In the genomic region with DNA sequence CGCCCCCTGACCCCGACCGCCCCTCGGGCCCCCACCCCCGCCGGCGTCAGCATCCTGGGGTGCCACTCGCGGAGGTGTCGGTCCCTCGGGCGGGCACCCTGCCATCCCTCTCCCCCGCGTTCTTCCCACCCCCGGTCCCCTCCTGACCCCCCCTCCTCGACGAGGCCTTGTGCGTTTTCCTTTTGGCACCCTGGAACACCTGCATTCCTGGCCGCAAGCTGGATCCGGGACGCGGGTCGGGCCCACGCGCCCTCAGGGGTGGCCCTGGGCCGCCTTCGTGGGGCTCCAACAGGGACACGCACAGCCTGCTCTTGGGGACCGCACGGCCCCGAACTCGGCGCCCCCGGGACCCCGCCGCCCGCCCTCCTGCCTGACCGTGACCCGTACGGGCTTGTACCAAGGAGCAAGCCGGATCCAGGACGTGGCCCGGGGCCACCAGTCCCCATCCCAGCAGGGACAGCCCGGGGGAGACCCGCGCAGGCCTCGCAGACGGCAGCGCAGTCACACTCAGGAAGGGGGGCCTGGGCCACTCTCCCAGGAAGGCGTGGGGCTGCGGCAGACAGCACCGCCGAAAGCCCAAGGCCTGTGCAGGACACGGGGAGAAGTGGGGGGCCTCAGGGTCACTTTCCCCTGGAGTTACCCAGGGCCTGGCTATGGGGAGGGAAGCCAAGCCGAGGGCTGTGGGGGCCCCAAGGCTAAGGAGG, we compare ENCODE assay signal across 8 cellular contexts. TPM values are rescaled to one million over a fixed set of nuclear protein-coding genes. Genes with fewer than 3 reads are reported as not detected.
A peak's percentile ranks its signal among the peaks of the same experiment; 100 is the strongest.
DNase-seq lines count a peak whose midpoint lies in the region; ATAC-seq and TF ChIP-seq lines count a peak whose summit lies in the region.

No MANE protein-coding gene starts in this region.

- intact Hi-C loops in heart right ventricle (cut with DNase I): loop anchor here in 1 of 10 donors (1.0 kb wide), 1 partner anchor 63 kb away; no protein-coding TSS in a partner anchor

- H3K4me2 ChIP-seq in H9 (ENCODE audit: insufficient read depth, insufficient read length, low read length): no peak overlapping the region

- H3K9ac ChIP-seq in H9 (ENCODE audit: extremely low read depth, insufficient read length, low read length) (no peak overlapping the region), skeletal muscle tissue (ENCODE audit: low read depth in 1 of 3, low read length in 3 of 3) (no peak overlapping the region)

- no peak overlapping the region for H2BK20ac ChIP-seq in H9 (ENCODE audit: low read depth, low read length, poor library complexity, severe bottlenecking)

- H2BK12ac ChIP-seq in H9 (ENCODE audit: insufficient read length, low read depth, low read length): no peak overlapping the region

- H4K5ac ChIP-seq in H9 (ENCODE audit: insufficient read length, low read depth, low read length): no peak overlapping the region

- H2BK15ac ChIP-seq in H9 (ENCODE audit: low read depth, low read length): no peak overlapping the region

- no peak overlapping the region for H2AK5ac ChIP-seq in H9 (ENCODE audit: insufficient read length, low read length)

- CTCF ChIA-PET in activated CD8-positive, alpha-beta T cell treated with anti-CD3 and anti-CD28 coated beads, Interleukin-2, amount 10 ng/mL, durations not matched to agents 7 days and 5 days (lab: Charles Lee): no interaction called here

- POLR2A ChIA-PET in activated CD8-positive, alpha-beta T cell treated with anti-CD3 and anti-CD28 coated beads, Interleukin-2, amount 10 ng/mL, durations not matched to agents 7 days and 5 days (lab: Charles Lee): no interaction called here

- H3K9me3 ChIP-seq in H9 (ENCODE audit: control insufficient read depth, low read depth, low read length): no peaks in the 10 kb centered on the region
- no peaks in the 10 kb centered on the region for H3K9me3 ChIP-seq in heart right ventricle
- no peaks in the 10 kb centered on the region for H3K9me3 ChIP-seq in skeletal muscle tissue (ENCODE audit: control insufficient read depth in 3 of 3, low read length in 3 of 3)

- H3K27ac ChIP-seq in H9 (ENCODE audit: insufficient read length, low read depth, low read length) (no peak overlapping the region), heart right ventricle (peak overlapping the region in 8 of 10 donors; percentile 2 to 82 (median 39)), skeletal muscle tissue (ENCODE audit: low read depth, low read length) (no peak overlapping the region)

- no peak overlapping the region for H3K56ac ChIP-seq in H9 (ENCODE audit: insufficient read length, low read depth, low read length)

- H3K14ac ChIP-seq in H9 (ENCODE audit: insufficient read depth, low read length): no peak overlapping the region; the same call in 1 of the 2 replicates

- no peak overlapping the region for H4K8ac ChIP-seq in H9 (replicated peaks; ENCODE audit: insufficient read length, low read depth, low read length)

- no CpG with 5 or more reads among the region's 55 CpGs for WGBS in H9 (ENCODE audit: extremely low coverage, insufficient read length, low lambda C conversion rate)
- WGBS in heart right ventricle, 2 donors: 26% methylated on average over 34 to 55 of the region's 55 CpGs

- no peak overlapping the region for H2BK120ac ChIP-seq in H9 (ENCODE audit: low read depth, low read length, poor library complexity, severe bottlenecking)

- peaks cover 10% of the 10 kb centered on the region for H3K27me3 Mint-ChIP-seq in H9 (ENCODE audit: low read depth)
- no peaks in the 10 kb centered on the region for H3K27me3 Mint-ChIP-seq in activated CD8-positive, alpha-beta T cell treated with anti-CD3 and anti-CD28 coated beads, Interleukin-2, amount 10 ng/mL, durations not matched to agents 7 days and 5 days (ENCODE audit: low read depth)
- H3K27me3 Mint-ChIP-seq in HFFc6 (ENCODE audit: insufficient read depth): peaks cover 3% of the 10 kb centered on the region

- no peak overlapping the region for H3K18ac ChIP-seq in H9 (ENCODE audit: insufficient read length, low read depth, low read length)

- peaks cover 5% of the 10 kb centered on the region for H3K23me2 ChIP-seq in H9 (ENCODE audit: insufficient read length, low read depth, low read length, poor library complexity, severe bottlenecking)

- no peak overlapping the region for H4K91ac ChIP-seq in H9 (ENCODE audit: insufficient read length, low read depth, low read length)

- H3K23ac ChIP-seq in H9 (ENCODE audit: insufficient read length, low read depth, low read length): no peak overlapping the region

- peaks cover 8 to 13% of the 10 kb centered on the region in 2 experiments for H3K4me1 Mint-ChIP-seq in H9
- H3K4me1 Mint-ChIP-seq in activated CD8-positive, alpha-beta T cell treated with anti-CD3 and anti-CD28 coated beads, Interleukin-2, amount 10 ng/mL, durations not matched to agents 7 days and 5 days (ENCODE audit: low read depth): peaks cover 16% of the 10 kb centered on the region
- H3K4me1 Mint-ChIP-seq in HFFc6 (ENCODE audit: low read depth): no peaks in the 10 kb centered on the region

- no peak overlapping the region for H3K4ac ChIP-seq in H9 (ENCODE audit: low read depth, low read length)

- peaks cover 6% of the 10 kb centered on the region; the same call in 1 of the 2 replicates for H3K79me2 ChIP-seq in H9 (ENCODE audit: insufficient read depth, low read length)

- no peaks in the 10 kb centered on the region for H3K36me3 ChIP-seq in heart right ventricle
- H3K36me3 ChIP-seq in skeletal muscle tissue (ENCODE audit: control insufficient read depth in 3 of 3, insufficient read depth in 3 of 3, low read length in 3 of 3): no peaks in the 10 kb centered on the region

- H3K27ac Mint-ChIP-seq in H9: no peak overlapping the region
- peak overlapping the region; percentile 43 for H3K27ac Mint-ChIP-seq in activated CD8-positive, alpha-beta T cell treated with anti-CD3 and anti-CD28 coated beads, Interleukin-2, amount 10 ng/mL, durations not matched to agents 7 days and 5 days
- H3K27ac Mint-ChIP-seq in HFFc6: no peak overlapping the region

- H2AFZ ChIP-seq in H9 (ENCODE audit: low read length): no peak overlapping the region

- ATAC-seq in activated CD8-positive, alpha-beta T cell treated with anti-CD3 and anti-CD28 coated beads, Interleukin-2, amount 10 ng/mL, durations not matched to agents 7 days and 5 days: no peak
- peak in 5 of 8 donors; percentile 4 to 29 (median 6) for ATAC-seq in heart right ventricle
- no peak for ATAC-seq in GM18868 (IDR thresholded peaks at IDR 0.05; ENCODE audit: unreplicated experiment)

- H3K9me3 Mint-ChIP-seq in H9 (peaks cover 0 to 3% of the 10 kb centered on the region in 2 experiments; a peak in 3 of 5 replicates), HFFc6 (no peaks in the 10 kb centered on the region)
- no peaks in the 10 kb centered on the region for H3K9me3 Mint-ChIP-seq in activated CD8-positive, alpha-beta T cell treated with anti-CD3 and anti-CD28 coated beads, Interleukin-2, amount 10 ng/mL, durations not matched to agents 7 days and 5 days (ENCODE audit: insufficient read depth)

- H3K4me3 Mint-ChIP-seq in H9 (peak overlapping the region; percentile 43 to 65; a peak in 3 of 5 replicates), HFFc6 (no peak overlapping the region)
- H3K4me3 Mint-ChIP-seq in activated CD8-positive, alpha-beta T cell treated with anti-CD3 and anti-CD28 coated beads, Interleukin-2, amount 10 ng/mL, durations not matched to agents 7 days and 5 days: peak overlapping the region; percentile 60

- H3K36me3 Mint-ChIP-seq in H9 (ENCODE audit: insufficient read depth in 1 of 3, low read depth in 3 of 3) (peaks cover 0 to 3% (median 2%) of the 10 kb centered on the region in 3 experiments; a peak in 2 of 7 replicates), HFFc6 (ENCODE audit: low read depth) (no peaks in the 10 kb centered on the region)
- H3K36me3 Mint-ChIP-seq in activated CD8-positive, alpha-beta T cell treated with anti-CD3 and anti-CD28 coated beads, Interleukin-2, amount 10 ng/mL, durations not matched to agents 7 days and 5 days (ENCODE audit: low read depth): peaks cover 7% of the 10 kb centered on the region

- H3T11ph ChIP-seq in H9 (ENCODE audit: low read length): no peak overlapping the region

- DNase-seq in H9 (peak; percentile 43), heart right ventricle (peak in 1 of 2 donors; percentile 4), HFFc6 (no peak), SW 1271 (lab: John Stamatoyannopoulos, UW) (no peak), cerebellar nuclear complex (lab: John Stamatoyannopoulos, UW) (no peak)
- peak; percentile 21 for DNase-seq in activated CD8-positive, alpha-beta T cell treated with anti-CD3 and anti-CD28 coated beads, Interleukin-2, amount 10 ng/mL, durations not matched to agents 7 days and 5 days

- no peaks in the 10 kb centered on the region for H4K20me1 ChIP-seq in H9 (ENCODE audit: control insufficient read depth, insufficient read depth, insufficient read length)

- TF ChIP-seq CTCF in H9 (conservative IDR thresholded peaks at IDR 0.05) (no peak), heart right ventricle (IDR thresholded peaks at IDR 0.05) (no peak), HFFc6 (IDR thresholded peaks at IDR 0.05) (no peak)

- no peaks in the 10 kb centered on the region for H3K4me1 ChIP-seq in H9 (ENCODE audit: insufficient read depth, low read length)
- peaks cover 0 to 17% (median 9%) of the 10 kb centered on the region in 9 donors for H3K4me1 ChIP-seq in heart right ventricle
- peaks cover 3 to 9% (median 4%) of the 10 kb centered on the region in 3 donors for H3K4me1 ChIP-seq in skeletal muscle tissue (ENCODE audit: control insufficient read depth in 3 of 3, insufficient read depth in 3 of 3, low read length in 3 of 3)

- H2BK5ac ChIP-seq in H9 (ENCODE audit: insufficient read length, low read length): no peak overlapping the region

- H3K4me3 ChIP-seq in heart right ventricle (peak overlapping the region; percentile 21 to 67 (median 61)), skeletal muscle tissue (ENCODE audit: low read length in 3 of 3) (peak overlapping the region in 2 of 3 donors; percentile 51 to 56)

- H3K79me1 ChIP-seq in H9 (ENCODE audit: insufficient read depth, low read depth, low read length, poor library complexity, severe bottlenecking): no peaks in the 10 kb centered on the region

- H3K27me3 ChIP-seq in H9 (ENCODE audit: insufficient read depth, low read length): no peaks in the 10 kb centered on the region
- H3K27me3 ChIP-seq in heart right ventricle: no peaks in the 10 kb centered on the region
- no peaks in the 10 kb centered on the region for H3K27me3 ChIP-seq in skeletal muscle tissue (ENCODE audit: control insufficient read depth in 3 of 3, insufficient read depth in 3 of 3, low read length in 3 of 3)

RNA-seq across cellular contexts. Expression of a gene that starts 0.6 kb away (rescaled TPM):
- 31.4 and 32.4 TPM in 2 replicates for total RNA-seq in H9 (2021)
- 10 to 100 TPM; 44.4 to 51.6 TPM for total RNA-seq in activated CD8-positive, alpha-beta T cell treated with anti-CD3 and anti-CD28 coated beads, Interleukin-2, amount 10 ng/mL, durations not matched to agents 7 days and 5 days
- 1 to 10 TPM; 1.5 to 8.5 (median 3.5) TPM for total RNA-seq in heart right ventricle
- 1 to 10 TPM; 3.8 to 7.2 TPM for polyA plus RNA-seq in heart right ventricle
- total RNA-seq in skeletal muscle tissue: 4.7 TPM
- total RNA-seq in HFFc6 (2021; fragmentation: NEBNext Ultra II Directional; extraction: Animal tissue kit (Norgen Biotek cat#: 25700)): 10 to 100 TPM; 12.3 to 15.9 (median 14.6) TPM

Comparison
In these comparisons a context has a peak if more than half of its experiments do, and no peak if none do; other contexts are left out.
1. DNase-seq: peak in H9 (single experiment) and activated CD8-positive, alpha-beta T cell treated with anti-CD3 and anti-CD28 coated beads, Interleukin-2, amount 10 ng/mL, durations not matched to agents 7 days and 5 days (single experiment); none in HFFc6 (single experiment), SW 1271 (0 of 2) and cerebellar nuclear complex (0 of 2).
2. H3K27ac ChIP-seq: peak in heart right ventricle (8 of 10); none in H9 (single experiment) and skeletal muscle tissue (single experiment).
3. ATAC-seq: peak in heart right ventricle (5 of 8); none in activated CD8-positive, alpha-beta T cell treated with anti-CD3 and anti-CD28 coated beads, Interleukin-2, amount 10 ng/mL, durations not matched to agents 7 days and 5 days (single experiment) and GM18868 (single experiment).